In genomic region chr15:82262422-82263026, GRCh38 we compare ENCODE assay signal across 8 cellular contexts. TPM values are rescaled to one million over a fixed set of nuclear protein-coding genes. Genes with fewer than 3 reads are reported as not detected.
DNase-seq lines count a peak whose midpoint lies in the region; ATAC-seq and TF ChIP-seq lines count a peak whose summit lies in the region.

EFL1 (minus strand) TSS chr15:82262734; CDS start chr15:82261778, 956 bp downstream.
A gene with protein sequence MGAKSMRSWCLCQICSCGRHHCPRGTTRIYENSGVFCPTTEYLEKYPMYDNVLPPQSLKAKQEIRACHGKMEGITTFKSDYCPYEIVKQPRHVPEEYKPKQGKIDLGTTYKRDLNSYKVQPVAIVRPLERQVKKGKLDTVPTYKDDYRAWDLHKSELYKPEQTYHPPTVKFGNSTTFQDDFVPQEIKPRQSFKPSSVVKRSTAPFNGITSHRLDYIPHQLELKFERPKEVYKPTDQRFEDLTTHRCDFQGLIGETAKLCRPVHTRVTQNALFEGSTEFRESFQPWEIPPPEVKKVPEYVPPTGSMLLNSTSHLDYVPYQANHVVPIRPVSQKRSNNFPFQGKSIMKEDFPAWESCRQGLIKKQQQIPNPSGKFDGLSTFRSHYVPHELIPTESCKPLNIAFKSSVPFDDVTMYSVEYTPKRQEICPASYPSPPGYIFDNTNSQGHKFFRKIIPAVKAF (plus strand): TSS chr15:82262818. CDS start chr15:82262880, 62 bp downstream.

- intact Hi-C loops in OCI-LY7 (cut with micrococcal nuclease; ENCODE audit: unreplicated experiment) = no loop called here

- WGBS in esophagus, 2 donors = 0% methylated on average over 57 of the region's 57 CpGs

- no peaks in the 10 kb centered on the region for H3K9me2 ChIP-seq in OCI-LY7 (ENCODE audit: insufficient read depth, low read length)

- no peak for TF ChIP-seq CTCF in OCI-LY7 (conservative IDR thresholded peaks at IDR 0.05; ENCODE audit: low read length)

- H3K36me3 ChIP-seq in OCI-LY7 (ENCODE audit: insufficient read depth, low read length) (peaks cover 28% of the 10 kb centered on the region), esophagus (ENCODE audit: control insufficient read depth in 2 of 2, insufficient read depth in 2 of 2, low read length in 1 of 2) (peaks cover 0 to 2% of the 10 kb centered on the region in 2 donors), mucosa of stomach (ENCODE audit: control insufficient read depth, insufficient read depth, low read length) (no peaks in the 10 kb centered on the region)

- H3K79me2 ChIP-seq in OCI-LY7 (ENCODE audit: insufficient read depth, low read depth, low read length) = peaks cover 18% of the 10 kb centered on the region; the same call in 1 of the 2 replicates

- POLR2A ChIA-PET in OCI-LY7 (lab: Charles Lee) = interaction anchor here (0.5 to 1.3 kb wide), 3 partner anchors 15 to 120 kb away, joined by 3 to 4 read pairs (median 3); no protein-coding TSS in a partner anchor

- H3K9ac ChIP-seq in mucosa of stomach (ENCODE audit: low read length) = peak within 1 kb of the TSS; percentile 72

- H3K9me3 ChIP-seq in OCI-LY7 (ENCODE audit: low read length) (no peaks in the 10 kb centered on the region), esophagus (ENCODE audit: control insufficient read depth in 2 of 2, insufficient read depth in 1 of 2, low read depth in 1 of 2, low read length in 1 of 2) (no peaks in the 10 kb centered on the region), mucosa of stomach (ENCODE audit: control insufficient read depth, low read length) (no peaks in the 10 kb centered on the region)

- H3K4me1 ChIP-seq in OCI-LY7 (ENCODE audit: insufficient read depth, low read length, poor library complexity, severe bottlenecking) (peaks cover 34% of the 10 kb centered on the region), esophagus (ENCODE audit: control insufficient read depth in 2 of 2, insufficient read depth in 2 of 2, low read length in 1 of 2) (no peaks in the 10 kb centered on the region), mucosa of stomach (ENCODE audit: control insufficient read depth, insufficient read depth, low read length) (peaks cover 6% of the 10 kb centered on the region)

- CTCF ChIA-PET in OCI-LY7 (lab: Charles Lee; ENCODE audit: unreplicated experiment) = interaction anchor here (0.6 kb wide), 1 partner anchor 393 kb away, joined by 3 read pairs; no protein-coding TSS in a partner anchor

- DNase-seq in DMS 273 treated with DMSO at 0.1 percent for 48 hours (lab: John Stamatoyannopoulos, UW) (peak; percentile 45), HuH-7 (ENCODE audit: low spot score) (peak; percentile 76), OCI-LY7 (ENCODE audit: low spot score) (peak; percentile 89)
- peak; percentile 87 for DNase-seq in activated T-cell treated with anti-CD3 and anti-CD28 coated beads, Interleukin-2, amount 50 U/mL, for 1 hour
- peak; percentile 70 to 85 for DNase-seq in stimulated activated CD8-positive, alpha-beta memory T cell treated with anti-CD3 and anti-CD28 coated beads, Interleukin-7, amount 100 ng/mL, for 1 hour (ENCODE audit: low read depth in 2 of 2)

- 0 out of 2 replicates have a peak, but pooled peaks cover 4% of the 10 kb centered on the region for H4K20me1 ChIP-seq in OCI-LY7 (ENCODE audit: insufficient read depth, low read length)

- H3K4me2 ChIP-seq in OCI-LY7 (ENCODE audit: low read length) = peak within 1 kb of the TSS; percentile 99

- H3K4me3 ChIP-seq in OCI-LY7 (ENCODE audit: low read depth, low read length, poor library complexity, severe bottlenecking) = peak within 1 kb of the TSS; percentile 79
- H3K4me3 ChIP-seq in esophagus (ENCODE audit: low read depth in 1 of 2, low read length in 2 of 2) = peak within 1 kb of the TSS; percentile 84 to 96
- peak within 1 kb of the TSS; percentile 49 for H3K4me3 ChIP-seq in mucosa of stomach (ENCODE audit: low read length)

- H3K27me3 ChIP-seq in esophagus (ENCODE audit: control insufficient read depth in 1 of 2, insufficient read depth in 2 of 2, low read length in 2 of 2) (no peaks in the 10 kb centered on the region), mucosa of stomach (ENCODE audit: control insufficient read depth, insufficient read depth, low read length) (no peaks in the 10 kb centered on the region)

- H2AFZ ChIP-seq in OCI-LY7 (ENCODE audit: low read length) = peak within 1 kb of the TSS; percentile 65

- peak; percentile 94 for ATAC-seq in GM21526 (IDR thresholded peaks at IDR 0.05; ENCODE audit: low FRiP score, unreplicated experiment)

- peak within 1 kb of the TSS; percentile 53 for H3K27ac ChIP-seq in OCI-LY7 (ENCODE audit: low read depth, low read length, poor library complexity, severe bottlenecking)
- H3K27ac ChIP-seq in esophagus (ENCODE audit: low read depth in 2 of 2, low read length in 1 of 2) = peak within 1 kb of the TSS; percentile 85 to 89

- no TSS peak for BruUV-seq in OCI-LY7 (replicated peaks; lab: Mats Ljungman, UMichigan)

RNA-seq across cellular contexts. Expression of gene EFL1, which starts in this region (rescaled TPM):
- total RNA-seq in OCI-LY7 (2014; rRNA removed; shearing (Covaris generic)) = 25.7 and 34.5 TPM in 2 replicates
- total RNA-seq in OCI-LY7 (2022) = 25.1 and 27.4 TPM in 2 replicates
- polyA plus RNA-seq in esophagus = 1 to 10 TPM; 2.6 to 7.5 TPM

RNA-seq across cellular contexts. Expression of the second gene that starts in this region (rescaled TPM):
- 1.9 and 2.3 TPM in 2 replicates for total RNA-seq in OCI-LY7 (2014; rRNA removed; shearing (Covaris generic))
- 6.5 and 6.6 TPM in 2 replicates for total RNA-seq in OCI-LY7 (2022)
- polyA plus RNA-seq in esophagus = 1 to 10 TPM in 1 of 2 donors, under 1 TPM in 1; 0.47 to 2.3 TPM

Comparison
In these comparisons a context has a peak if more than half of its experiments do, and no peak if none do; other contexts are left out.
1. Peak in every context shown above with its lines: DNase-seq, ATAC-seq, H3K4me3 ChIP-seq and H3K27ac ChIP-seq.